In genomic region chr5:68550031-68550430, GRCh38 we compare ENCODE assay signal across 12 cellular contexts.
DNase-seq lines count a peak whose midpoint lies in the region; FAIRE-seq and TF ChIP-seq lines count a peak whose summit lies in the region.
"Had no signal": no experiment of that assay in that cellular context is flagged by ENCODE, and none has a peak within 500 bp of the region (broad histone marks: within the 10 kb centered on the region; RNA-seq: fewer than 3 reads in every experiment).

No MANE protein-coding gene starts in this region.

- H2AFZ ChIP-seq in PC-9, result no peak overlapping the region

- peaks cover 50% of the 10 kb centered on the region for H3K4me1 Mint-ChIP-seq in nephron
- H3K4me1 Mint-ChIP-seq: CD8-positive, alpha-beta memory T cell had no signal

- peak overlapping the region; percentile 35 for H3K27ac ChIP-seq in PC-9
- peak overlapping the region; percentile 51 to 73 for H3K27ac ChIP-seq in kidney (ENCODE audit: low read depth in 2 of 2, low read length in 2 of 2)

- no peaks in the 10 kb centered on the region for H3K36me3 Mint-ChIP-seq in nephron (ENCODE audit: low read depth)
- H3K36me3 Mint-ChIP-seq: CD8-positive, alpha-beta memory T cell had no signal

- no peaks in the 10 kb centered on the region for H3K9me3 Mint-ChIP-seq in nephron
- H3K9me3 Mint-ChIP-seq: CD8-positive, alpha-beta memory T cell; HFFc6 had no signal

- intact Hi-C loops in PC-9 (cut with micrococcal nuclease; ENCODE audit: unreplicated experiment) (loop anchor here (10.0 kb wide), 1 partner anchor 195 kb away; no protein-coding TSS in a partner anchor), kidney (cut with DNase I) (no loop called here)

- H4K20me1 ChIP-seq in PC-9 (ENCODE audit: insufficient read depth), result no peaks in the 10 kb centered on the region

- H3F3A ChIP-seq in PC-9 (ENCODE audit: insufficient read depth, low read depth), result peaks cover 15% of the 10 kb centered on the region; the same call in 1 of the 2 replicates

- H3K4me3 ChIP-seq in PC-9 (no peak overlapping the region), kidney (ENCODE audit: low read length in 2 of 2) (no peak overlapping the region)

- no peaks in the 10 kb centered on the region for H3K79me2 ChIP-seq in PC-9 (ENCODE audit: low read depth)

- H3K4me2 ChIP-seq in PC-9, result peak overlapping the region; percentile 50

- no peak for DNase-seq in PC-9
- DNase-seq in kidney, result no peak
- DNase-seq in epidermal melanocyte (ENCODE audit: insufficient read length, low spot score), result no peak
- DNase-seq in activated naive CD4-positive, alpha-beta T cell treated with anti-CD3 and anti-CD28 coated beads, Interleukin-2, amount 50 U/mL, for 16 hours, result no peak
- DNase-seq in cortex of kidney (lab: John Stamatoyannopoulos, UW), result no peak
- DNase-seq in C1 segment of cervical spinal cord (lab: John Stamatoyannopoulos, UW), result no peak
- DNase-seq: CD8-positive, alpha-beta memory T cell; GF-D8; HCEC 1CT; HFFc6 had no signal

- TF ChIP-seq CTCF in PC-9 (conservative IDR thresholded peaks at IDR 0.05) (no peak), kidney (IDR thresholded peaks at IDR 0.05; ENCODE audit: borderline replicate concordance, extremely low read depth, insufficient read depth) (no peak), nephron (IDR thresholded peaks at IDR 0.05; ENCODE audit: unreplicated experiment in 3 of 3) (no peak)

- no TSS peak for BruUV-seq in PC-9 (replicated peaks; lab: Mats Ljungman, UMichigan)

- CTCF ChIA-PET in PC-9 (lab: Charles Lee), result no interaction called here

- H3K4me1 ChIP-seq in PC-9 (replicated peaks; ENCODE audit: insufficient read depth) (peaks cover 36% of the 10 kb centered on the region), kidney (ENCODE audit: control insufficient read depth in 1 of 2, insufficient read depth in 1 of 2, low read depth in 1 of 2, low read length in 2 of 2) (no peaks in the 10 kb centered on the region)

- no peaks in the 10 kb centered on the region for H3K9me2 ChIP-seq in PC-9 (ENCODE audit: insufficient read depth)

- no peak overlapping the region for H3K9ac ChIP-seq in kidney (ENCODE audit: low read length in 2 of 2)

- POLR2A ChIA-PET in PC-9 (lab: Charles Lee; ENCODE audit: unreplicated experiment), result no interaction called here

- peak overlapping the region; percentile 87 to 93 (median 91) for H3K27ac Mint-ChIP-seq in nephron
- H3K27ac Mint-ChIP-seq: CD8-positive, alpha-beta memory T cell; HFFc6 had no signal

- H3K27me3 ChIP-seq in PC-9 (ENCODE audit: insufficient read depth, low read depth), result no peaks in the 10 kb centered on the region

- H3K4me3 Mint-ChIP-seq in nephron, result no peak overlapping the region
- H3K4me3 Mint-ChIP-seq: CD8-positive, alpha-beta memory T cell; HFFc6 had no signal

- H3K9me3 ChIP-seq in PC-9 (ENCODE audit: insufficient read depth, low read depth) (peaks cover 4% of the 10 kb centered on the region; the same call in 1 of the 2 replicates), kidney (ENCODE audit: control insufficient read depth in 1 of 2, low read length in 2 of 2) (no peaks in the 10 kb centered on the region)

- no peaks in the 10 kb centered on the region for H3K27me3 Mint-ChIP-seq in nephron (ENCODE audit: low read depth)
- H3K27me3 Mint-ChIP-seq: CD8-positive, alpha-beta memory T cell had no signal

- no peak for FAIRE-seq in kidney (lab: Jason Lieb, UNC)
- FAIRE-seq: A204.1 had no signal

- no peaks in the 10 kb centered on the region for H3K36me3 ChIP-seq in PC-9 (ENCODE audit: low read depth)
- no peaks in the 10 kb centered on the region for H3K36me3 ChIP-seq in kidney (ENCODE audit: control insufficient read depth in 1 of 2, insufficient read depth in 2 of 2, low read length in 2 of 2)
